Comparison of ENCODE assay signal across 9 cellular contexts in the genomic region with DNA sequence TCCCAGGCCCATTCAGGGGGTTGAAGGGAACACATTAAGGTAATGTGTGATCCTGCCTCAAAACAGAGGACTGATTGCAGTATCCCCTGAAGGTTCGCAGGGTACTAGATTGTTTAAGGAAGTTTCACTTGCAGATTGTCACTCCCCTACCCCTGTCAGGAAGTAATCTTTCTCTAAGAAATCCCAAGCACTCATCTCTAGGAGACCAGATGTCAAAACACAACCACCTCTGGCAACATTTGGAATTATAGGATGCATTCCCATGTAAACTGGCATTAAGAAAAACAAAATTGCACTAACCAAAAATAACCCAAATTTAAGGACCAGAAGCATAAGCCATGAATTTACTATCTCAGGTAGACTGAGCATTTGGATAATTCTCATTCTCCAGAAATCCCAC. TPM values are rescaled to one million over a fixed set of nuclear protein-coding genes. Genes with fewer than 3 reads are reported as not detected.
DNase-seq lines count a peak whose midpoint lies in the region; ATAC-seq, FAIRE-seq and TF ChIP-seq lines count a peak whose summit lies in the region.
"Had no signal": no experiment of that assay in that cellular context is flagged by ENCODE, and none has a peak within 500 bp of the region (broad histone marks: within the 10 kb centered on the region; RNA-seq: fewer than 3 reads in every experiment).

No MANE protein-coding gene starts in this region.

- ATAC-seq in HepG2 (no peak), right lobe of liver (no peak), HG02840 (IDR thresholded peaks at IDR 0.05; ENCODE audit: low FRiP score, unreplicated experiment) (no peak)

- H3K9me3 ChIP-seq in HepG2 (ENCODE audit: low read length) (no peaks in the 10 kb centered on the region), right lobe of liver (no peaks in the 10 kb centered on the region), iPS-15b (ENCODE audit: control insufficient read depth, insufficient read depth, low read length) (no peaks in the 10 kb centered on the region)

- TF ChIP-seq POLR2A in HepG2 (IDR thresholded peaks at IDR 0.05; ENCODE audit: insufficient read depth in 1 of 2, low read depth in 2 of 2, low read length in 2 of 2) (no peak; a peak in 1 of 4 replicates), right lobe of liver (IDR thresholded peaks at IDR 0.05) (no peak), H54 (IDR thresholded peaks at IDR 0.05; ENCODE audit: low read depth, low read length) (no peak)

- CTCF ChIA-PET in HepG2 (lab: Yijun Ruan, JAX; ENCODE audit: low intra/inter-chr PET ratio, low total read pairs), result no interaction called here
- CTCF ChIA-PET in activated CD4-positive, alpha-beta memory T cell treated with anti-CD3 and anti-CD28 coated beads for 36 hours (lab: Charles Lee), result interaction anchor here (0.7 to 3.9 kb wide), 8 partner anchors 14 to 318 kb away, joined by 3 to 28 read pairs (median 4); partner anchors contain the start of genes ARFIP2, TIMM10B and TPP1

- no peaks in the 10 kb centered on the region for H3K9me3 Mint-ChIP-seq in activated CD4-positive, alpha-beta memory T cell treated with anti-CD3 and anti-CD28 coated beads for 36 hours
- H3K9me3 Mint-ChIP-seq in type B pancreatic cell, result no peaks in the 10 kb centered on the region

- no peak for FAIRE-seq in HepG2 (lab: Jason Lieb, UNC)
- FAIRE-seq in H54 (lab: Jason Lieb, UNC), result no peak

- H3K27ac Mint-ChIP-seq in activated CD4-positive, alpha-beta memory T cell treated with anti-CD3 and anti-CD28 coated beads for 36 hours, result peak overlapping the region; percentile 69
- H3K27ac Mint-ChIP-seq in type B pancreatic cell, result no peak overlapping the region

- H3K36me3 Mint-ChIP-seq in activated CD4-positive, alpha-beta memory T cell treated with anti-CD3 and anti-CD28 coated beads for 36 hours, result peaks cover 37% of the 10 kb centered on the region
- peaks cover 15% of the 10 kb centered on the region for H3K36me3 Mint-ChIP-seq in type B pancreatic cell

- H3K4me3 ChIP-seq in HepG2 (replicated peaks in 1 of 3; ENCODE audit: insufficient read depth in 1 of 3, low read depth in 2 of 3, low read length in 3 of 3) (peak overlapping the region in 2 of 3 experiments; percentile 63 to 81; a peak in 3 of 6 replicates), right lobe of liver (no peak overlapping the region), iPS-15b (ENCODE audit: low read depth, low read length) (peak overlapping the region; percentile 6)

- H3K36me3 ChIP-seq in HepG2 (replicated peaks in 1 of 2; ENCODE audit: control insufficient read depth in 1 of 2, insufficient read depth in 2 of 2, low read length in 2 of 2) (peaks cover 0 to 5% of the 10 kb centered on the region in 2 experiments; a peak in 2 of 5 replicates), right lobe of liver (peaks cover 0 to 17% (median 0%) of the 10 kb centered on the region in 4 donors), iPS-15b (ENCODE audit: control insufficient read depth, insufficient read depth, low read length) (peaks cover 6% of the 10 kb centered on the region)

- H3K4me3 Mint-ChIP-seq in activated CD4-positive, alpha-beta memory T cell treated with anti-CD3 and anti-CD28 coated beads for 36 hours, result peak overlapping the region; percentile 73
- H3K4me3 Mint-ChIP-seq in type B pancreatic cell, result peak overlapping the region; percentile 86

- intact Hi-C loops in HepG2 (cut with micrococcal nuclease; ENCODE audit: unreplicated experiment), result loop anchor here (5.0 to 10.0 kb wide), 2 partner anchors 199 to 297 kb away; partner anchors contain the start of genes ARFIP2 and TIMM10B
- intact Hi-C loops in right lobe of liver (cut with DNase I), result loop anchor here (10.0 kb wide), 1 partner anchor 147 kb away; no protein-coding TSS in a partner anchor
- intact Hi-C loops in activated CD4-positive, alpha-beta memory T cell treated with anti-CD3 and anti-CD28 coated beads for 36 hours (cut with micrococcal nuclease), result loop anchor here (5.0 to 10.0 kb wide), 2 partner anchors 267 to 304 kb away; partner anchors contain the start of gene APBB1

- POLR2A ChIA-PET in HepG2 (lab: Yijun Ruan, JAX), result interaction anchor here (1.1 to 2.1 kb wide), 3 partner anchors 62 to 205 kb away, joined by 3 to 20 read pairs (median 6); partner anchors contain the start of gene TPP1
- POLR2A ChIA-PET in activated CD4-positive, alpha-beta memory T cell treated with anti-CD3 and anti-CD28 coated beads for 36 hours (lab: Charles Lee), result interaction anchor here (0.9 to 2.7 kb wide), 2 partner anchors 8 to 63 kb away, joined by 3 to 20 read pairs; partner anchors contain the start of gene TPP1

- no TSS peak for BruUV-seq in HepG2 (replicated peaks; lab: Mats Ljungman, UMichigan)

- H3K79me2 ChIP-seq in HepG2 (ENCODE audit: insufficient read depth, low read length), result peaks cover 22% of the 10 kb centered on the region

- peaks cover 0 to 2% of the 10 kb centered on the region in 2 experiments; a peak in 1 of 5 replicates for H3K27me3 ChIP-seq in HepG2 (ENCODE audit: control insufficient read depth in 1 of 2, insufficient read depth in 2 of 2, low read length in 2 of 2)
- H3K27me3 ChIP-seq in right lobe of liver, result no peaks in the 10 kb centered on the region
- H3K27me3 ChIP-seq in iPS-15b (ENCODE audit: control insufficient read depth, insufficient read depth, low read length), result no peaks in the 10 kb centered on the region

- H3K4me1 ChIP-seq in HepG2 (ENCODE audit: insufficient read depth, low read length), result peaks cover 18% of the 10 kb centered on the region
- H3K4me1 ChIP-seq in right lobe of liver, result peaks cover 0 to 15% (median 4%) of the 10 kb centered on the region in 4 donors
- H3K4me1 ChIP-seq in iPS-15b (ENCODE audit: control insufficient read depth, insufficient read depth, low read length), result peaks cover 2% of the 10 kb centered on the region

- H3K9ac ChIP-seq in HepG2 (ENCODE audit: insufficient read depth, low read depth, low read length) (peak overlapping the region; percentile 85; the same call in 1 of the 2 replicates), iPS-15b (ENCODE audit: low read depth, low read length) (no peak overlapping the region)

- no peak overlapping the region for H3K27ac ChIP-seq in HepG2 (ENCODE audit: extremely low read length, insufficient read depth, low read length)
- no peak overlapping the region for H3K27ac ChIP-seq in right lobe of liver

- TF ChIP-seq RAD21 in HepG2 (CRISPR knock-in tag; IDR thresholded peaks at IDR 0.05), result no peak

- no peak for TF ChIP-seq CTCF in HepG2 (CRISPR knock-in tag; IDR thresholded peaks at IDR 0.05)
- no peak for TF ChIP-seq CTCF in right lobe of liver (IDR thresholded peaks at IDR 0.05)
- peak; percentile 36 for TF ChIP-seq CTCF in type B pancreatic cell (conservative IDR thresholded peaks at IDR 0.05)

- H2AFZ ChIP-seq in HepG2 (ENCODE audit: low read length), result no peak overlapping the region

- 100% methylated on average over 1 of the region's 1 CpG for WGBS in HepG2 (ENCODE audit: low lambda C conversion rate)
- WGBS in right lobe of liver (ENCODE audit: insufficient coverage, low coverage, low lambda C conversion rate, missing lambda C conversion rate), result 67% methylated on average over 1 of the region's 1 CpG

- H3K4me2 ChIP-seq in HepG2 (ENCODE audit: low read depth, low read length), result peak overlapping the region; percentile 94

- no peak for TF ChIP-seq EP300 in HepG2 (IDR thresholded peaks at IDR 0.05; ENCODE audit: low read depth in 2 of 2, low read length in 2 of 2)
- no peak for TF ChIP-seq EP300 in HepG2 (CRISPR knock-in tag; IDR thresholded peaks at IDR 0.05; ENCODE audit: borderline replicate concordance)

- no peaks in the 10 kb centered on the region; the same call in 1 of the 2 replicates for H4K20me1 ChIP-seq in HepG2 (ENCODE audit: insufficient read depth, low read length)

- DNase-seq in HepG2 (ENCODE audit: low spot score), result no peak
- no peak for DNase-seq in right lobe of liver
- no peak for DNase-seq in activated CD4-positive, alpha-beta memory T cell treated with anti-CD3 and anti-CD28 coated beads for 36 hours
- no peak for DNase-seq in type B pancreatic cell (ENCODE audit: extremely low spot score, unreplicated experiment)
- DNase-seq in H54 (ENCODE audit: insufficient read length, low spot score), result no peak
- no peak for DNase-seq in ecto neural progenitor cell (ENCODE audit: low spot score)
- DNase-seq: DMS 273 treated with DMSO at 0.1 percent for 48 hours had no signal

- peaks cover 28% of the 10 kb centered on the region for H3K4me1 Mint-ChIP-seq in activated CD4-positive, alpha-beta memory T cell treated with anti-CD3 and anti-CD28 coated beads for 36 hours (ENCODE audit: low read depth)
- H3K4me1 Mint-ChIP-seq in type B pancreatic cell (ENCODE audit: unreplicated experiment), result peaks cover 11% of the 10 kb centered on the region

- in situ Hi-C loops in HepG2 (cut with HindIII; ENCODE audit: extremely low pct_ligation_motif_present, low pct_unique_long_range_greater_than_20kb), result loop anchor here (5.0 kb wide), 1 partner anchor 134 kb away; no protein-coding TSS in a partner anchor

- H3K27me3 Mint-ChIP-seq in activated CD4-positive, alpha-beta memory T cell treated with anti-CD3 and anti-CD28 coated beads for 36 hours, result no peaks in the 10 kb centered on the region
- H3K27me3 Mint-ChIP-seq in type B pancreatic cell, result no peaks in the 10 kb centered on the region

RNA-seq across cellular contexts. Expression of gene MRPL17, which starts 1.6 kb away (rescaled TPM):
- total RNA-seq in HepG2 (2016; rRNA removed; fragmentation: Illumina TruSeq; extraction: Trizol) (90.0 and 97.9 TPM in 2 replicates), right lobe of liver (10 to 100 TPM; 10.7 to 21.6 (median 17.3) TPM), type B pancreatic cell (ENCODE audit: low replicate concordance) (46.6 and 67.3 TPM in 2 replicates)
- 29.1 and 29.3 TPM in 2 replicates for total RNA-seq in HepG2 (2016; cell fraction: cytosol; rRNA removed; fragmentation: Illumina TruSeq; extraction: Trizol; ENCODE audit: low read depth)
- total RNA-seq in HepG2 (2016; cell fraction: insoluble cytoplasmic fraction; rRNA removed; fragmentation: Illumina TruSeq; extraction: Trizol), result 79.3 and 102 TPM in 2 replicates
- 33.0 and 35.7 TPM in 2 replicates for total RNA-seq in HepG2 (2016; cell fraction: membrane; rRNA removed; fragmentation: Illumina TruSeq; extraction: Trizol)
- 31.5 and 38.4 TPM in 2 replicates for total RNA-seq in HepG2 (2016; cell fraction: nucleus; rRNA removed; fragmentation: Illumina TruSeq; extraction: Trizol)
- polyA plus RNA-seq in HepG2 (2011; rRNA removed), result 53.7 and 59.4 TPM in 2 replicates
- 36.2 and 46.4 TPM in 2 replicates for polyA plus RNA-seq in HepG2 (2011; cell fraction: cytosol; rRNA removed)
- polyA plus RNA-seq in HepG2 (2011; cell fraction: nucleus; rRNA removed), result 17.6 and 20.3 TPM in 2 replicates
- polyA plus RNA-seq in HepG2 (2012), result 27.7 and 47.0 TPM in 2 replicates
- 24.1 and 27.6 TPM in 2 replicates for polyA plus RNA-seq in HepG2 (2016; cell fraction: cytosol; fragmentation: Illumina TruSeq; extraction: Trizol; ENCODE audit: low read depth)
- polyA plus RNA-seq in HepG2 (2016; cell fraction: insoluble cytoplasmic fraction; fragmentation: Illumina TruSeq; extraction: Trizol; ENCODE audit: low read depth), result 114 and 118 TPM in 2 replicates
- 26.3 and 30.4 TPM in 2 replicates for polyA plus RNA-seq in HepG2 (2016; cell fraction: membrane; fragmentation: Illumina TruSeq; extraction: Trizol; ENCODE audit: low read depth)
- polyA plus RNA-seq in HepG2 (2016; cell fraction: nucleus; fragmentation: Illumina TruSeq; extraction: Trizol; ENCODE audit: insufficient read depth, low read depth), result 68.9 and 72.4 TPM in 2 replicates
- 33.6 and 93.6 TPM in 2 replicates for polyA minus RNA-seq in HepG2 (2011; rRNA and poly(A)+ RNA removed; ENCODE audit: low replicate concordance)
- 22.0 and 32.7 TPM in 2 replicates for polyA minus RNA-seq in HepG2 (2011; cell fraction: cytosol; rRNA and poly(A)+ RNA removed)
- polyA minus RNA-seq in HepG2 (2011; cell fraction: nucleus; rRNA and poly(A)+ RNA removed), result 27.2 and 31.0 TPM in 2 replicates
- total RNA-seq in activated CD4-positive, alpha-beta memory T cell treated with anti-CD3 and anti-CD28 coated beads for 36 hours, result 100 to 1,000 TPM in 1 of 2 experiments, 10 to 100 TPM in 1; 98.5 to 102 TPM

RNA-seq across cellular contexts. Expression of gene DCHS1, which starts 25.9 kb away (rescaled TPM):
- total RNA-seq in HepG2 (2016; rRNA removed; fragmentation: Illumina TruSeq; extraction: Trizol), result under 0.01 TPM in 1 of 2 replicates, not detected in the other
- total RNA-seq in HepG2 (2016; cell fraction: cytosol; rRNA removed; fragmentation: Illumina TruSeq; extraction: Trizol; ENCODE audit: low read depth), result not detected in 2 replicates
- total RNA-seq in HepG2 (2016; cell fraction: insoluble cytoplasmic fraction; rRNA removed; fragmentation: Illumina TruSeq; extraction: Trizol), result not detected in 2 replicates
- total RNA-seq in HepG2 (2016; cell fraction: membrane; rRNA removed; fragmentation: Illumina TruSeq; extraction: Trizol), result not detected in 2 replicates
- 0.06 TPM in 1 of 2 replicates, not detected in the other for total RNA-seq in HepG2 (2016; cell fraction: nucleus; rRNA removed; fragmentation: Illumina TruSeq; extraction: Trizol)
- polyA plus RNA-seq in HepG2 (2011; rRNA removed), result 0.01 and 0.03 TPM in 2 replicates
- polyA plus RNA-seq in HepG2 (2011; cell fraction: cytosol; rRNA removed), result 0.01 TPM in 2 replicates
- polyA plus RNA-seq in HepG2 (2011; cell fraction: nucleus; rRNA removed), result 0.08 and 0.12 TPM in 2 replicates
- polyA plus RNA-seq in HepG2 (2012), result 0.03 and 0.09 TPM in 2 replicates
- not detected in 2 replicates for polyA plus RNA-seq in HepG2 (2016; cell fraction: cytosol; fragmentation: Illumina TruSeq; extraction: Trizol; ENCODE audit: low read depth)
- not detected in 2 replicates for polyA plus RNA-seq in HepG2 (2016; cell fraction: insoluble cytoplasmic fraction; fragmentation: Illumina TruSeq; extraction: Trizol; ENCODE audit: low read depth)
- polyA plus RNA-seq in HepG2 (2016; cell fraction: membrane; fragmentation: Illumina TruSeq; extraction: Trizol; ENCODE audit: low read depth), result not detected in 2 replicates
- not detected in 2 replicates for polyA plus RNA-seq in HepG2 (2016; cell fraction: nucleus; fragmentation: Illumina TruSeq; extraction: Trizol; ENCODE audit: insufficient read depth, low read depth)
- polyA minus RNA-seq in HepG2 (2011; rRNA and poly(A)+ RNA removed; ENCODE audit: low replicate concordance), result 0.07 and 0.16 TPM in 2 replicates
- 0.10 TPM in 1 of 2 replicates, not detected in the other for polyA minus RNA-seq in HepG2 (2011; cell fraction: cytosol; rRNA and poly(A)+ RNA removed)
- polyA minus RNA-seq in HepG2 (2011; cell fraction: nucleus; rRNA and poly(A)+ RNA removed), result 0.12 and 0.13 TPM in 2 replicates
- 1 to 10 TPM; 1.8 to 9.2 (median 4.1) TPM for total RNA-seq in right lobe of liver
- under 1 TPM; 0.80 to 0.90 TPM for total RNA-seq in activated CD4-positive, alpha-beta memory T cell treated with anti-CD3 and anti-CD28 coated beads for 36 hours
- total RNA-seq in type B pancreatic cell (ENCODE audit: low replicate concordance), result 3.9 and 54.9 TPM in 2 replicates

Comparison
In these comparisons a context has a peak if more than half of its experiments do, and no peak if none do; other contexts are left out.
1. H3K4me3 ChIP-seq: peak in HepG2 (2 of 3) and iPS-15b (single experiment); none in right lobe of liver (0 of 3).